Comparison of ENCODE assay signal across 1 cellular context in the genomic region with DNA sequence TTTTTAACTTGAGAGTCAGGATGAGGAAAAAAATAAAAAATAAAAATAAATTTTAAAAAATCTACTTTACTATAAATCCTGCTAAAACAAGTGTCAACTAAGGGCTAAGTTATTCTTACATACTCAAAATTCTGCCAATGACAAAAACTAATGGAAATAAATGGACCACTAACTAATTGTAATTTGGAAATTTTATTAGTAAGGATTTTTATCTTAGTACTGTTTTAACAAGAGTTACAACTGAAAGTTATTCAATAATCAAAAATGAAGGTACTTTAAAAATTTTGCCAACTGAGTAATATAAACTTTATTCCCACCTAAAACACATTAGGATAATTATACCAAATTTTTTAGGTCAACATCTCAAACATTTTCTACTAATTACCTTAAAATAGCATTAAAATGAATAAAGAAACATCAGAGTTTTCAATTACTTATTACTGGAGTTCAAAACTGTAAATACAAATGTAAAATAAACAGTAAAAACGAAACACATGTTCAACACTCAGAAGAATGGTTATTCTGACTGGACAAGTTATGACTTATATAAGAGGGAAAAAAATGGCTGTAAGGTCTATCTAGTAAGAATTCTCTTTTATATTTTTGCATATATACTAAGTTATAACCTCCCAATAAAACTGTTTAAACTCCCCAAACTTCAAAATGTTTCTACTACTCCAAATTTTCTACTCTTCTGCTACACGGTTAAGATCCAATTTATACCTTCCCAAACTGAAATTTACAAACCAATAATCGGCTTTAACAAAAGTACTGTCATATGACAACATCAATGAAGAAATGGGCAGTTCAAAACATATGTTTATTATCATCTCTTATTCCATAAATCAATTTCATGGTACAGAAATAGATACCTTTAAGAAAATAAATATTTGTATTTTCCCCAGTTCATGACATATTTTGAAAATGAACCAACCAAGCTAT.
TF ChIP-seq lines count a peak whose summit lies in the region.

No MANE protein-coding gene starts in this region.

TF ChIP-seq in HepG2, 621 proteins besides CTCF, POLR2A, EP300 and RAD21 (continued from another document):
- TF ChIP-seq SIX1 (CRISPR knock-in tag; IDR thresholded peaks at IDR 0.05; ENCODE audit: borderline replicate concordance) (no peak), GZF1 (CRISPR knock-in tag; IDR thresholded peaks at IDR 0.05) (no peak), ZNF607 (CRISPR knock-in tag; IDR thresholded peaks at IDR 0.05; ENCODE audit: borderline replicate concordance) (no peak), BCL6 (CRISPR knock-in tag; IDR thresholded peaks at IDR 0.05) (no peak), CENPX (CRISPR knock-in tag; IDR thresholded peaks at IDR 0.05) (no peak), ZNF569 (CRISPR knock-in tag; IDR thresholded peaks at IDR 0.05; ENCODE audit: borderline replicate concordance) (no peak), RXRB (CRISPR knock-in tag; IDR thresholded peaks at IDR 0.05; ENCODE audit: borderline replicate concordance) (no peak), RBM39 (IDR thresholded peaks at IDR 0.05; ENCODE audit: low read depth, low read length, poor library complexity, severe bottlenecking) (no peak), MTA1 (CRISPR knock-in tag; IDR thresholded peaks at IDR 0.05; ENCODE audit: borderline replicate concordance) (no peak), MZF1 (CRISPR knock-in tag; IDR thresholded peaks at IDR 0.05; ENCODE audit: borderline replicate concordance) (no peak), KMT2B (CRISPR knock-in tag; IDR thresholded peaks at IDR 0.05) (no peak), NFKB2 (CRISPR knock-in tag; IDR thresholded peaks at IDR 0.05; ENCODE audit: borderline replicate concordance) (no peak), ZNF891 (CRISPR knock-in tag; IDR thresholded peaks at IDR 0.05) (no peak), TCF7L2 (IDR thresholded peaks at IDR 0.05; ENCODE audit: low read depth, low read length) (no peak), ZNF746 (CRISPR knock-in tag; IDR thresholded peaks at IDR 0.05) (no peak), CBFB (CRISPR knock-in tag; IDR thresholded peaks at IDR 0.05) (no peak), FOXA3 (CRISPR knock-in tag; IDR thresholded peaks at IDR 0.05) (no peak), ZNF34 (CRISPR knock-in tag; IDR thresholded peaks at IDR 0.05; ENCODE audit: borderline replicate concordance) (no peak), HOXA5 (CRISPR knock-in tag; IDR thresholded peaks at IDR 0.05) (no peak; the same call in 1 of the 2 replicates), ZNF468 (CRISPR knock-in tag; IDR thresholded peaks at IDR 0.05) (no peak), ATAD3A (CRISPR knock-in tag; IDR thresholded peaks at IDR 0.05) (no peak), POGZ (CRISPR knock-in tag; IDR thresholded peaks at IDR 0.05) (no peak), ZNF430 (CRISPR knock-in tag; IDR thresholded peaks at IDR 0.05) (no peak; the same call in 1 of the 2 replicates), KMT2A (CRISPR knock-in tag; IDR thresholded peaks at IDR 0.05) (no peak), SRSF4 (IDR thresholded peaks at IDR 0.05; ENCODE audit: low read depth, low read length, poor library complexity, severe bottlenecking) (peak; percentile 56), ZKSCAN1 (IDR thresholded peaks at IDR 0.05; ENCODE audit: low read length) (no peak), SNAPC2 (CRISPR knock-in tag; IDR thresholded peaks at IDR 0.05) (no peak)
- TF ChIP-seq, protein P1, sequence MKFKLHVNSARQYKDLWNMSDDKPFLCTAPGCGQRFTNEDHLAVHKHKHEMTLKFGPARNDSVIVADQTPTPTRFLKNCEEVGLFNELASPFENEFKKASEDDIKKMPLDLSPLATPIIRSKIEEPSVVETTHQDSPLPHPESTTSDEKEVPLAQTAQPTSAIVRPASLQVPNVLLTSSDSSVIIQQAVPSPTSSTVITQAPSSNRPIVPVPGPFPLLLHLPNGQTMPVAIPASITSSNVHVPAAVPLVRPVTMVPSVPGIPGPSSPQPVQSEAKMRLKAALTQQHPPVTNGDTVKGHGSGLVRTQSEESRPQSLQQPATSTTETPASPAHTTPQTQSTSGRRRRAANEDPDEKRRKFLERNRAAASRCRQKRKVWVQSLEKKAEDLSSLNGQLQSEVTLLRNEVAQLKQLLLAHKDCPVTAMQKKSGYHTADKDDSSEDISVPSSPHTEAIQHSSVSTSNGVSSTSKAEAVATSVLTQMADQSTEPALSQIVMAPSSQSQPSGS (CRISPR knock-in tag; IDR thresholded peaks at IDR 0.05) = no peak
- TF ChIP-seq, protein P2, sequence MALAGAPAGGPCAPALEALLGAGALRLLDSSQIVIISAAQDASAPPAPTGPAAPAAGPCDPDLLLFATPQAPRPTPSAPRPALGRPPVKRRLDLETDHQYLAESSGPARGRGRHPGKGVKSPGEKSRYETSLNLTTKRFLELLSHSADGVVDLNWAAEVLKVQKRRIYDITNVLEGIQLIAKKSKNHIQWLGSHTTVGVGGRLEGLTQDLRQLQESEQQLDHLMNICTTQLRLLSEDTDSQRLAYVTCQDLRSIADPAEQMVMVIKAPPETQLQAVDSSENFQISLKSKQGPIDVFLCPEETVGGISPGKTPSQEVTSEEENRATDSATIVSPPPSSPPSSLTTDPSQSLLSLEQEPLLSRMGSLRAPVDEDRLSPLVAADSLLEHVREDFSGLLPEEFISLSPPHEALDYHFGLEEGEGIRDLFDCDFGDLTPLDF (CRISPR knock-in tag; IDR thresholded peaks at IDR 0.05) = no peak
- TF ChIP-seq, protein P3, sequence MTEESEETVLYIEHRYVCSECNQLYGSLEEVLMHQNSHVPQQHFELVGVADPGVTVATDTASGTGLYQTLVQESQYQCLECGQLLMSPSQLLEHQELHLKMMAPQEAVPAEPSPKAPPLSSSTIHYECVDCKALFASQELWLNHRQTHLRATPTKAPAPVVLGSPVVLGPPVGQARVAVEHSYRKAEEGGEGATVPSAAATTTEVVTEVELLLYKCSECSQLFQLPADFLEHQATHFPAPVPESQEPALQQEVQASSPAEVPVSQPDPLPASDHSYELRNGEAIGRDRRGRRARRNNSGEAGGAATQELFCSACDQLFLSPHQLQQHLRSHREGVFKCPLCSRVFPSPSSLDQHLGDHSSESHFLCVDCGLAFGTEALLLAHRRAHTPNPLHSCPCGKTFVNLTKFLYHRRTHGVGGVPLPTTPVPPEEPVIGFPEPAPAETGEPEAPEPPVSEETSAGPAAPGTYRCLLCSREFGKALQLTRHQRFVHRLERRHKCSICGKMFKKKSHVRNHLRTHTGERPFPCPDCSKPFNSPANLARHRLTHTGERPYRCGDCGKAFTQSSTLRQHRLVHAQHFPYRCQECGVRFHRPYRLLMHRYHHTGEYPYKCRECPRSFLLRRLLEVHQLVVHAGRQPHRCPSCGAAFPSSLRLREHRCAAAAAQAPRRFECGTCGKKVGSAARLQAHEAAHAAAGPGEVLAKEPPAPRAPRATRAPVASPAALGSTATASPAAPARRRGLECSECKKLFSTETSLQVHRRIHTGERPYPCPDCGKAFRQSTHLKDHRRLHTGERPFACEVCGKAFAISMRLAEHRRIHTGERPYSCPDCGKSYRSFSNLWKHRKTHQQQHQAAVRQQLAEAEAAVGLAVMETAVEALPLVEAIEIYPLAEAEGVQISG (CRISPR knock-in tag; IDR thresholded peaks at IDR 0.05) = no peak
- TF ChIP-seq, protein P4, sequence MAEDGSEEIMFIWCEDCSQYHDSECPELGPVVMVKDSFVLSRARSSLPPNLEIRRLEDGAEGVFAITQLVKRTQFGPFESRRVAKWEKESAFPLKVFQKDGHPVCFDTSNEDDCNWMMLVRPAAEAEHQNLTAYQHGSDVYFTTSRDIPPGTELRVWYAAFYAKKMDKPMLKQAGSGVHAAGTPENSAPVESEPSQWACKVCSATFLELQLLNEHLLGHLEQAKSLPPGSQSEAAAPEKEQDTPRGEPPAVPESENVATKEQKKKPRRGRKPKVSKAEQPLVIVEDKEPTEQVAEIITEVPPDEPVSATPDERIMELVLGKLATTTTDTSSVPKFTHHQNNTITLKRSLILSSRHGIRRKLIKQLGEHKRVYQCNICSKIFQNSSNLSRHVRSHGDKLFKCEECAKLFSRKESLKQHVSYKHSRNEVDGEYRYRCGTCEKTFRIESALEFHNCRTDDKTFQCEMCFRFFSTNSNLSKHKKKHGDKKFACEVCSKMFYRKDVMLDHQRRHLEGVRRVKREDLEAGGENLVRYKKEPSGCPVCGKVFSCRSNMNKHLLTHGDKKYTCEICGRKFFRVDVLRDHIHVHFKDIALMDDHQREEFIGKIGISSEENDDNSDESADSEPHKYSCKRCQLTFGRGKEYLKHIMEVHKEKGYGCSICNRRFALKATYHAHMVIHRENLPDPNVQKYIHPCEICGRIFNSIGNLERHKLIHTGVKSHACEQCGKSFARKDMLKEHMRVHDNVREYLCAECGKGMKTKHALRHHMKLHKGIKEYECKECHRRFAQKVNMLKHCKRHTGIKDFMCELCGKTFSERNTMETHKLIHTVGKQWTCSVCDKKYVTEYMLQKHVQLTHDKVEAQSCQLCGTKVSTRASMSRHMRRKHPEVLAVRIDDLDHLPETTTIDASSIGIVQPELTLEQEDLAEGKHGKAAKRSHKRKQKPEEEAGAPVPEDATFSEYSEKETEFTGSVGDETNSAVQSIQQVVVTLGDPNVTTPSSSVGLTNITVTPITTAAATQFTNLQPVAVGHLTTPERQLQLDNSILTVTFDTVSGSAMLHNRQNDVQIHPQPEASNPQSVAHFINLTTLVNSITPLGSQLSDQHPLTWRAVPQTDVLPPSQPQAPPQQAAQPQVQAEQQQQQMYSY (CRISPR knock-in tag; IDR thresholded peaks at IDR 0.05) = no peak
- TF ChIP-seq, protein P5, sequence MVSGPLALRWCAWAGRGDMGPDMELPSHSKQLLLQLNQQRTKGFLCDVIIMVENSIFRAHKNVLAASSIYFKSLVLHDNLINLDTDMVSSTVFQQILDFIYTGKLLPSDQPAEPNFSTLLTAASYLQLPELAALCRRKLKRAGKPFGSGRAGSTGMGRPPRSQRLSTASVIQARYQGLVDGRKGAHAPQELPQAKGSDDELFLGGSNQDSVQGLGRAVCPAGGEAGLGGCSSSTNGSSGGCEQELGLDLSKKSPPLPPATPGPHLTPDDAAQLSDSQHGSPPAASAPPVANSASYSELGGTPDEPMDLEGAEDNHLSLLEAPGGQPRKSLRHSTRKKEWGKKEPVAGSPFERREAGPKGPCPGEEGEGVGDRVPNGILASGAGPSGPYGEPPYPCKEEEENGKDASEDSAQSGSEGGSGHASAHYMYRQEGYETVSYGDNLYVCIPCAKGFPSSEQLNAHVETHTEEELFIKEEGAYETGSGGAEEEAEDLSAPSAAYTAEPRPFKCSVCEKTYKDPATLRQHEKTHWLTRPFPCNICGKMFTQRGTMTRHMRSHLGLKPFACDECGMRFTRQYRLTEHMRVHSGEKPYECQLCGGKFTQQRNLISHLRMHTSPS (CRISPR knock-in tag; IDR thresholded peaks at IDR 0.05; ENCODE audit: low read depth) = no peak
- TF ChIP-seq, protein P6, sequence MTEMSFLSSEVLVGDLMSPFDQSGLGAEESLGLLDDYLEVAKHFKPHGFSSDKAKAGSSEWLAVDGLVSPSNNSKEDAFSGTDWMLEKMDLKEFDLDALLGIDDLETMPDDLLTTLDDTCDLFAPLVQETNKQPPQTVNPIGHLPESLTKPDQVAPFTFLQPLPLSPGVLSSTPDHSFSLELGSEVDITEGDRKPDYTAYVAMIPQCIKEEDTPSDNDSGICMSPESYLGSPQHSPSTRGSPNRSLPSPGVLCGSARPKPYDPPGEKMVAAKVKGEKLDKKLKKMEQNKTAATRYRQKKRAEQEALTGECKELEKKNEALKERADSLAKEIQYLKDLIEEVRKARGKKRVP (CRISPR knock-in tag; IDR thresholded peaks at IDR 0.05) = no peak
- TF ChIP-seq, protein P7, sequence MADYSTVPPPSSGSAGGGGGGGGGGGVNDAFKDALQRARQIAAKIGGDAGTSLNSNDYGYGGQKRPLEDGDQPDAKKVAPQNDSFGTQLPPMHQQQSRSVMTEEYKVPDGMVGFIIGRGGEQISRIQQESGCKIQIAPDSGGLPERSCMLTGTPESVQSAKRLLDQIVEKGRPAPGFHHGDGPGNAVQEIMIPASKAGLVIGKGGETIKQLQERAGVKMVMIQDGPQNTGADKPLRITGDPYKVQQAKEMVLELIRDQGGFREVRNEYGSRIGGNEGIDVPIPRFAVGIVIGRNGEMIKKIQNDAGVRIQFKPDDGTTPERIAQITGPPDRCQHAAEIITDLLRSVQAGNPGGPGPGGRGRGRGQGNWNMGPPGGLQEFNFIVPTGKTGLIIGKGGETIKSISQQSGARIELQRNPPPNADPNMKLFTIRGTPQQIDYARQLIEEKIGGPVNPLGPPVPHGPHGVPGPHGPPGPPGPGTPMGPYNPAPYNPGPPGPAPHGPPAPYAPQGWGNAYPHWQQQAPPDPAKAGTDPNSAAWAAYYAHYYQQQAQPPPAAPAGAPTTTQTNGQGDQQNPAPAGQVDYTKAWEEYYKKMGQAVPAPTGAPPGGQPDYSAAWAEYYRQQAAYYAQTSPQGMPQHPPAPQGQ (CRISPR knock-in tag; IDR thresholded peaks at IDR 0.05; ENCODE audit: borderline replicate concordance) = no peak
- TF ChIP-seq, protein P8, sequence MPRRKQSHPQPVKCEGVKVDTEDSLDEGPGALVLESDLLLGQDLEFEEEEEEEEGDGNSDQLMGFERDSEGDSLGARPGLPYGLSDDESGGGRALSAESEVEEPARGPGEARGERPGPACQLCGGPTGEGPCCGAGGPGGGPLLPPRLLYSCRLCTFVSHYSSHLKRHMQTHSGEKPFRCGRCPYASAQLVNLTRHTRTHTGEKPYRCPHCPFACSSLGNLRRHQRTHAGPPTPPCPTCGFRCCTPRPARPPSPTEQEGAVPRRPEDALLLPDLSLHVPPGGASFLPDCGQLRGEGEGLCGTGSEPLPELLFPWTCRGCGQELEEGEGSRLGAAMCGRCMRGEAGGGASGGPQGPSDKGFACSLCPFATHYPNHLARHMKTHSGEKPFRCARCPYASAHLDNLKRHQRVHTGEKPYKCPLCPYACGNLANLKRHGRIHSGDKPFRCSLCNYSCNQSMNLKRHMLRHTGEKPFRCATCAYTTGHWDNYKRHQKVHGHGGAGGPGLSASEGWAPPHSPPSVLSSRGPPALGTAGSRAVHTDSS (CRISPR knock-in tag; conservative IDR thresholded peaks at IDR 0.05) = no peak
